ENCODE assay signal across 1 cellular context in the genomic region with DNA sequence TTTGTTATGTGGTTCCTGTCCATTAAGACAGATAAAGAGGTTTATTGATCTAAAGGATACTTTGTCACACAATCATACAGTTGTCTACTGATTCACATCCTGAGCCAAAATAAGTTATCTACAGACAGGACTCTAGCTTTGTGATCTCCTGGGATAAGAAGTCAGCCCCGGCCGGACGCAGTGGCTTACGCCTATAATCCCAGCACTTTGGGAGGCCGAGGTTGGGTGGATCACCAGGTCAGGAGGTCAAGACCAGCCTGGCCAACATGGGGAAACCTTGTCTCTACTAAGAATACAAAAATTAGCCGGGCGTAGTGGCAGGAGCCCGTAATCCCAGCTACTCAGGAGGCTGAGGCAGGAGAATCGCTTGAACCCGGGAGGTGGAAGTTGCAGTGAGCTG.
DNase-seq lines count a peak whose midpoint lies in the region.

No MANE protein-coding gene starts in this region.

- peak; percentile 2 for DNase-seq in COLO829 (ENCODE audit: low spot score)
